In the genomic region with DNA sequence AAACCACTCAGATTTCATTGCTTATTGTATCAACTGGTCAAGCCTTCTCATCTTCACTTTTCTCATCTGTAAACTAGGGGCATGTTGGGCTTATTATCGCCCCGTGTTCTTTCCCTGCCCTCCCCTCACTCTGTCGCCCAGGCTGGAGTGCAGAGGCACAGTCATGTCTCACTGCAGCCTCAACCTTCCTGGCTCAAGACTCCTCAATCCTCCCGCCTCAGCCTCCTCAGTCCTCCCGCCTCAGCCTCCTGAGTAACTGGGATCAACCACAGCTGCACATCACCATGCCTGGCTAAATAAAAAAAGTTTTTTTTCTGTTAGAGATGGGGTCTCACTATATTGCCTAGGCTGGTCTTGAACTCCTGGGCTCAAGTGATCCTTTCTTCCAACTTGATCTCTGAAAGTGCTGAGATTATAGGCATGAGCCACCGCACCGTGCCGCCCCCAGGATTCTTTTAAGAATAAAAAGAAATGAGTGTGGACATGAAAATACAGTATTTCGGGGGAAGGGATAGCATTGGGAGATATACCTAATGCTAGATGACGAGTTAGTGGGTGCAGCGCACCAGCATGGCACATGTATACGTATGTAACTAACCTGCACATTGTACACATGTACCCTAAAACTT, we compare ENCODE assay signal across 9 cellular contexts. TPM values are rescaled to one million over a fixed set of nuclear protein-coding genes. Genes with fewer than 3 reads are reported as not detected.
A peak's percentile ranks its signal among the peaks of the same experiment; 100 is the strongest.
DNase-seq lines count a peak whose midpoint lies in the region; ATAC-seq and TF ChIP-seq lines count a peak whose summit lies in the region.
"Had no signal": no experiment of that assay in that cellular context is flagged by ENCODE, and none has a peak within 500 bp of the region (broad histone marks: within the 10 kb centered on the region; RNA-seq: fewer than 3 reads in every experiment).

No MANE protein-coding gene starts in this region.

- peaks cover 74% of the 10 kb centered on the region for H3K79me2 ChIP-seq in mammary epithelial cell (ENCODE audit: insufficient read depth, low read length)

- H3K9me3 ChIP-seq in AG04450 (ENCODE audit: control insufficient read depth, insufficient read depth, low read length): no peaks in the 10 kb centered on the region; the same call in 1 of the 2 replicates
- H3K9me3 ChIP-seq in HUES6 (ENCODE audit: control insufficient read depth, insufficient read depth, low read depth, low read length): no peaks in the 10 kb centered on the region
- H3K9me3 ChIP-seq in mammary epithelial cell (replicated peaks; ENCODE audit: insufficient read depth, low read length): no peaks in the 10 kb centered on the region
- H3K9me3 ChIP-seq in thyroid gland: no peaks in the 10 kb centered on the region
- no peaks in the 10 kb centered on the region for H3K9me3 ChIP-seq in uterus

- intact Hi-C loops in mammary epithelial cell (cut with micrococcal nuclease): no loop called here
- intact Hi-C loops in thyroid gland (cut with DNase I): no loop called here
- intact Hi-C loops in uterus (cut with DNase I; ENCODE audit: low total_unique reads): no loop called here

- in situ Hi-C loops in mammary epithelial cell (cut with MboI; ENCODE audit: low sequenced_read_pairs in 2 of 2): no loop called here

- BruUV-seq in mammary epithelial cell (replicated peaks; lab: Mats Ljungman, UMichigan): no TSS peak

- CTCF ChIA-PET in AG04450 (lab: Charles Lee) (no interaction called here), mammary epithelial cell (lab: Charles Lee; ENCODE audit: low non-redundant PET) (no interaction called here)

- peaks cover 38% of the 10 kb centered on the region for H3K36me3 ChIP-seq in HUES6 (ENCODE audit: control insufficient read depth, insufficient read depth, low read length)
- H3K36me3 ChIP-seq in mammary epithelial cell (ENCODE audit: insufficient read depth, low read length): peaks cover 8% of the 10 kb centered on the region
- peaks cover 0 to 3% of the 10 kb centered on the region in 2 donors for H3K36me3 ChIP-seq in thyroid gland
- no peaks in the 10 kb centered on the region for H3K36me3 ChIP-seq in uterus

- no peak for DNase-seq in AG04450 (ENCODE audit: low read depth, low spot score)
- no peak for DNase-seq in mammary epithelial cell
- DNase-seq in naive B cell: no peak
- no peak for DNase-seq in NCI-H2029 (lab: John Stamatoyannopoulos, UW)
- DNase-seq in thyroid gland: no peak
- no peak for DNase-seq in uterus
- DNase-seq: stimulated activated CD4-positive, alpha-beta T cell treated with anti-CD3 and anti-CD28 coated beads, Interleukin-12 subunit alpha, Interleukin-12 subunit beta, amount 100 ng/mL, for 4 hours had no signal

- no peaks in the 10 kb centered on the region for H3K27me3 ChIP-seq in AG04450 (ENCODE audit: control insufficient read depth, insufficient read depth, low read length)
- H3K27me3 ChIP-seq in HUES6 (ENCODE audit: control insufficient read depth, insufficient read depth, low read length): no peaks in the 10 kb centered on the region
- H3K27me3 ChIP-seq in mammary epithelial cell (ENCODE audit: insufficient read depth, low read length): no peaks in the 10 kb centered on the region
- no peaks in the 10 kb centered on the region for H3K27me3 ChIP-seq in thyroid gland
- H3K27me3 ChIP-seq in uterus: no peaks in the 10 kb centered on the region

- H3K27me3 Mint-ChIP-seq in naive B cell: no peaks in the 10 kb centered on the region

- TF ChIP-seq CTCF in AG04450 (IDR thresholded peaks at IDR 0.05; ENCODE audit: low read depth, low read length) (no peak), mammary epithelial cell (conservative IDR thresholded peaks at IDR 0.05 in 1 of 2, IDR thresholded peaks at IDR 0.05 in 1 of 2; ENCODE audit: extremely low read depth in 1 of 2, insufficient read depth in 1 of 2, low read depth in 1 of 2, low read length in 2 of 2) (no peak), thyroid gland (IDR thresholded peaks at IDR 0.05) (no peak), uterus (IDR thresholded peaks at IDR 0.05) (no peak)

- H3K27ac ChIP-seq in AG04450 (ENCODE audit: low read depth, low read length) (no peak overlapping the region), HUES6 (ENCODE audit: low read depth, low read length) (no peak overlapping the region), mammary epithelial cell (ENCODE audit: insufficient read depth, low read depth, low read length) (peak overlapping the region; percentile 59), thyroid gland (peak overlapping the region in 1 of 3 donors; percentile 87), uterus (peak overlapping the region in 1 of 2 donors; percentile 97)

- H3K9ac ChIP-seq in HUES6 (ENCODE audit: low read length): no peak overlapping the region
- H3K9ac ChIP-seq in mammary epithelial cell (ENCODE audit: insufficient read depth, low read length): peak overlapping the region; percentile 71

- dilution Hi-C loops in mammary epithelial cell (cut with HindIII; ENCODE audit: low sequenced_read_pairs): no loop called here

- ATAC-seq in naive B cell (ENCODE audit: low read depth in 2 of 2) (no peak), GM21786 (IDR thresholded peaks at IDR 0.05; ENCODE audit: unreplicated experiment) (no peak)

- WGBS in mammary epithelial cell (ENCODE audit: low coverage, missing lambda C conversion rate): 75% methylated on average over 10 of the region's 12 CpGs
- 80 to 84% methylated on average over 12 of the region's 12 CpGs for WGBS in thyroid gland, 2 donors

- no peak overlapping the region for H2AFZ ChIP-seq in mammary epithelial cell (ENCODE audit: low read depth, low read length)

- H3K4me1 Mint-ChIP-seq in naive B cell: peaks cover 33 to 62% (median 42%) of the 10 kb centered on the region in 3 donors

- TF ChIP-seq POLR2A in thyroid gland (IDR thresholded peaks at IDR 0.05) (no peak), uterus (IDR thresholded peaks at IDR 0.05) (no peak)

- peak overlapping the region; percentile 83 for H3K4me2 ChIP-seq in mammary epithelial cell (ENCODE audit: insufficient read depth, low read depth, low read length)

- no peaks in the 10 kb centered on the region for H3K9me3 Mint-ChIP-seq in naive B cell

- peak overlapping the region; percentile 80 to 96 (median 86) for H3K4me3 Mint-ChIP-seq in naive B cell

- H3K4me3 ChIP-seq in AG04450 (ENCODE audit: low read depth, low read length) (peak overlapping the region; percentile 88), HUES6 (ENCODE audit: low read depth, low read length) (peak overlapping the region; percentile 86), mammary epithelial cell (replicated peaks in 1 of 3; ENCODE audit: insufficient read depth in 1 of 3, low read depth in 2 of 3, low read length in 3 of 3) (peak overlapping the region; percentile 58 to 82 (median 60)), thyroid gland (replicated peaks in 1 of 3) (no peak overlapping the region), uterus (peak overlapping the region in 1 of 2 donors; percentile 96)

- H3K36me3 Mint-ChIP-seq in naive B cell: peaks cover 0 to 4% of the 10 kb centered on the region in 2 donors

- H3K27ac Mint-ChIP-seq in naive B cell: peak overlapping the region; percentile 12 to 91 (median 52)

- POLR2A ChIA-PET in AG04450 (lab: Yijun Ruan, JAX): no interaction called here

- H3K4me1 ChIP-seq in HUES6 (ENCODE audit: control insufficient read depth, insufficient read depth, low read length) (peaks cover 6% of the 10 kb centered on the region; the same call in 1 of the 2 replicates), mammary epithelial cell (ENCODE audit: insufficient read depth, low read length) (peaks cover 8% of the 10 kb centered on the region), thyroid gland (peaks cover 46 to 52% of the 10 kb centered on the region in 2 donors), uterus (peaks cover 11 to 25% of the 10 kb centered on the region in 2 donors)

- H4K20me1 ChIP-seq in mammary epithelial cell (ENCODE audit: insufficient read depth, low read length): no peaks in the 10 kb centered on the region

RNA-seq across cellular contexts. Expression of a gene that starts 2.0 kb away (rescaled TPM):
- polyA plus RNA-seq in AG04450 (2011; rRNA removed): 4.9 and 8.8 TPM in 2 replicates
- polyA minus RNA-seq in AG04450 (2011; rRNA and poly(A)+ RNA removed): 10.0 and 13.4 TPM in 2 replicates
- 10 to 100 TPM; 10.5 to 17.7 TPM for total RNA-seq in mammary epithelial cell
- 5.8 TPM for polyA plus RNA-seq in mammary epithelial cell
- 32.4 TPM for polyA minus RNA-seq in mammary epithelial cell
- 1 to 10 TPM; 2.0 to 9.5 (median 3.4) TPM for polyA plus RNA-seq in naive B cell (ENCODE audit: low read depth in 6 of 6)
- 10 to 100 TPM; 27.3 to 46.7 (median 28.0) TPM for total RNA-seq in thyroid gland
- total RNA-seq in uterus: 10 to 100 TPM; 19.7 to 44.1 (median 21.4) TPM

RNA-seq across cellular contexts. Expression of a gene that starts 35.9 kb away (rescaled TPM):
- polyA plus RNA-seq in AG04450 (2011; rRNA removed): 817 and 925 TPM in 2 replicates
- 1,360 and 1,444 TPM in 2 replicates for polyA minus RNA-seq in AG04450 (2011; rRNA and poly(A)+ RNA removed)
- 100 to 1,000 TPM; 427 to 645 TPM for total RNA-seq in mammary epithelial cell
- polyA plus RNA-seq in mammary epithelial cell: 208 TPM
- polyA minus RNA-seq in mammary epithelial cell: 1,512 TPM
- polyA plus RNA-seq in naive B cell (ENCODE audit: low read depth in 6 of 6): 100 to 1,000 TPM; 170 to 216 (median 197) TPM
- total RNA-seq in thyroid gland: 100 to 1,000 TPM; 561 to 949 (median 856) TPM
- total RNA-seq in uterus: 100 to 1,000 TPM; 155 to 550 (median 392) TPM

RNA-seq across cellular contexts. Expression of a gene that starts 53.8 kb away (rescaled TPM):
- polyA plus RNA-seq in AG04450 (2011; rRNA removed): not detected in 2 replicates
- not detected in 2 replicates for polyA minus RNA-seq in AG04450 (2011; rRNA and poly(A)+ RNA removed)
- total RNA-seq in mammary epithelial cell: under 1 TPM in 1 of 2 donors, not detected in 1; 0.33 TPM
- not detected for polyA plus RNA-seq in mammary epithelial cell
- not detected for polyA minus RNA-seq in mammary epithelial cell
- under 1 TPM in 1 of 6 donors, not detected in 5; 0.39 TPM for polyA plus RNA-seq in naive B cell (ENCODE audit: low read depth in 6 of 6)
- under 1 TPM in 1 of 4 donors, not detected in 3; 0.67 TPM for total RNA-seq in thyroid gland
- not detected for total RNA-seq in uterus

RNA-seq across cellular contexts. Expression of a gene that starts 59.1 kb away (rescaled TPM):
- polyA plus RNA-seq in AG04450 (2011; rRNA removed): 0.40 and 0.56 TPM in 2 replicates
- polyA minus RNA-seq in AG04450 (2011; rRNA and poly(A)+ RNA removed): 0.46 TPM in 1 of 2 replicates, not detected in the other
- under 1 TPM; 0.50 to 0.82 TPM for total RNA-seq in mammary epithelial cell
- 0.29 TPM for polyA plus RNA-seq in mammary epithelial cell
- polyA minus RNA-seq in mammary epithelial cell: not detected
- polyA plus RNA-seq in naive B cell (ENCODE audit: low read depth in 6 of 6): under 1 TPM in 3 of 6 donors, not detected in 3; 0.49 to 0.82 (median 0.63) TPM
- 10 to 100 TPM in 2 of 4 donors, 1 to 10 TPM in 2; 6.4 to 28.2 (median 15.9) TPM for total RNA-seq in thyroid gland
- total RNA-seq in uterus: 10 to 100 TPM in 2 of 4 donors, 1 to 10 TPM in 1, not detected in 1; 4.1 to 22.9 (median 13.6) TPM

Comparison
In these comparisons a context has a peak if more than half of its experiments do, and no peak if none do; other contexts are left out.
1. H3K4me3 ChIP-seq: peak in AG04450 (single experiment), HUES6 (single experiment) and mammary epithelial cell (3 of 3); none in thyroid gland (0 of 3).